10 cellular contexts compared by ENCODE assay signal in the genomic region with DNA sequence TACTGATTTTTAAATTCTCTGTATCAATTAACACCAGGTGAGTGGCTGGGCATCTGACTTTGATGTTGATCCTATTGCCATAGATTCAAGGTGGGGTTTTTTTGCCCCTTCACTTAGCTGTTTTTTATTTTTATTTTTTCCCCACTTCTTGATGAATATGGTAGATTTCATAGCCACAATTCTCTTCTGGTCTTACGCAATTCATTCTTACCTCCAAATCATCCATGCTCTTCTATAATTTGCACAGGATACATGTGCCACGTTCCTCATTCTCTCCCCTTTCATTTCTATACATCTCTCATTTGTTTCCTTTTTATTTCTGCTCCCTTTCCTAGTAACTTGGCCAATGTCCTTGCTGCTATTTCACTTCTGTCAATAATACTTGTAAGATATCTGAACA. TPM values are rescaled to one million over a fixed set of nuclear protein-coding genes. Genes with fewer than 3 reads are reported as not detected.
"Had no signal": no experiment of that assay in that cellular context is flagged by ENCODE, and none has a peak within 500 bp of the region (broad histone marks: within the 10 kb centered on the region; RNA-seq: fewer than 3 reads in every experiment).

No MANE protein-coding gene starts in this region.

- H3K4me1 ChIP-seq: HAP-1 had no signal

- ATAC-seq: GM23338, HCT116 had no signal

- H3K4me2 ChIP-seq: GM23338 had no signal

- DNase-seq: H7, HFFc6, KG1 had no signal

- H3K4me3 ChIP-seq: GM23338, HAP-1 had no signal

- H3K27ac ChIP-seq: HL-60 had no signal

- H2AFZ ChIP-seq: GM23338 had no signal

- H3K9me3 ChIP-seq: HAP-1 had no signal

- H3K36me3 ChIP-seq: HAP-1 had no signal

RNA-seq across cellular contexts. Expression of a gene that starts 14.9 kb away (rescaled TPM):
- total RNA-seq: H4, HFFc6, HT1080 had no signal
- polyA plus RNA-seq: IgD-negative memory B cell had no signal
